ENCODE assay signal across 18 cellular contexts in the genomic region with DNA sequence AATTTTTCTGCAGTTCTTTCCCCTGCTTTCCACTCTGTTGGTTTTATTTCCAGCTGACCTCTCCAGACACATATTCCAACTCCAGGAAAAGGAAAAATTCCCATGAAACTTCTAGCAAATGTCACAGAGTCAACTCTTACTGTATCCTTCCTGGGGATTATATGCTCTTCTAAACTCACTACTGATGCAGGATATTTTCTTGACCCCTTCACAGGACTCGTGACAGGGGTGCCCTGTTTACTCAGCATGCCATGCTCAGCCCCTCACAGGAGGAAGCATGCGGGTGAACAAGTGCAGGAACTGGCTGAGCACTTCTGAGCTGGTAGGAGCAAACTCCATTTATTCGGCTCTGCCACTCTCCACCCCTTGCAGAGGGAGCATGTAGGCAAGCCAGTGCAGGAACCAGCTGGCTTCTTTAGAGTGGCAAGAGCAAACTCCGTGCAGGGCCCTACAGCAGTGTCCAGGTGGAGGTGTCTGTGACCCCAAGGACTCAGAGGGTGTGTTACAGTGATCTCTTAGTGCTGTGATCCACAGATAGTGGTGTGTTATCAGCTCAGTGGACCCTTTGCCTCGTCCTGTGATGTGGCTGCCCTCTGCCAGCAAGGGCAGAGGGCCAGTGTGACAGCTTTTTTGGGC.
A peak's percentile ranks its signal among the peaks of the same experiment; 100 is the strongest.
DNase-seq lines count a peak whose midpoint lies in the region; FAIRE-seq and TF ChIP-seq lines count a peak whose summit lies in the region.
"Had no signal": no experiment of that assay in that cellular context is flagged by ENCODE, and none has a peak within 500 bp of the region (broad histone marks: within the 10 kb centered on the region; RNA-seq: fewer than 3 reads in every experiment).

No MANE protein-coding gene starts in this region.

- TF ChIP-seq POLR2A in endothelial cell of umbilical vein (IDR thresholded peaks at IDR 0.05; ENCODE audit: low read depth, low read length) = no peak

- peaks cover 31% of the 10 kb centered on the region for H3K9me3 Mint-ChIP-seq in osteocyte (ENCODE audit: unreplicated experiment)

- H3K27me3 Mint-ChIP-seq in osteocyte (ENCODE audit: unreplicated experiment) = no peaks in the 10 kb centered on the region
- H3K27me3 Mint-ChIP-seq: CD4-positive, alpha-beta T cell had no signal

- no peak overlapping the region for H2BK15ac ChIP-seq in mesendoderm (replicated peaks; ENCODE audit: low read depth)

- H4K12ac ChIP-seq in trophoblast cell (ENCODE audit: low read depth, low read length) = no peak overlapping the region

- H3K4me1 Mint-ChIP-seq in osteocyte (ENCODE audit: unreplicated experiment) = no peaks in the 10 kb centered on the region

- peaks cover 40% of the 10 kb centered on the region for H3K4me1 ChIP-seq in endothelial cell of umbilical vein (ENCODE audit: control insufficient read depth, extremely low read depth, insufficient read depth, low read length)
- peaks cover 0 to 6% of the 10 kb centered on the region in 2 experiments for H3K4me1 ChIP-seq in trophoblast cell (ENCODE audit: control insufficient read depth in 1 of 2, insufficient read depth in 2 of 2, low read length in 2 of 2)
- H3K4me1 ChIP-seq in mesendoderm (ENCODE audit: control insufficient read depth, low read depth, low read length) = no peaks in the 10 kb centered on the region
- H3K4me1 ChIP-seq: Caco-2, HAP-1 had no signal

- TF ChIP-seq CTCF in endothelial cell of umbilical vein (IDR thresholded peaks at IDR 0.05; ENCODE audit: extremely low read depth in 1 of 2, insufficient read depth in 1 of 2, low read depth in 1 of 2, low read length in 2 of 2) (no peak), osteocyte (IDR thresholded peaks at IDR 0.05) (no peak)

- intact Hi-C loops in endothelial cell of umbilical vein (cut with micrococcal nuclease) = no loop called here

- no peak overlapping the region for H3K14ac ChIP-seq in trophoblast cell (ENCODE audit: low read length)

- no peak overlapping the region for H3K27ac Mint-ChIP-seq in osteocyte (ENCODE audit: unreplicated experiment)
- H3K27ac Mint-ChIP-seq: CD4-positive, alpha-beta T cell had no signal

- no peaks in the 10 kb centered on the region for H4K20me1 ChIP-seq in endothelial cell of umbilical vein (replicated peaks; ENCODE audit: control insufficient read depth, extremely low read depth, insufficient read depth, low read length)

- H4K5ac ChIP-seq in mesendoderm (ENCODE audit: low read length) = no peak overlapping the region

- no peak overlapping the region for H2BK120ac ChIP-seq in trophoblast cell (ENCODE audit: insufficient read depth, low read length, poor library complexity)
- H2BK120ac ChIP-seq in mesendoderm (ENCODE audit: low read depth, low read length) = no peak overlapping the region

- CTCF ChIA-PET in endothelial cell of umbilical vein (lab: Charles Lee) = no interaction called here

- H2BK5ac ChIP-seq in trophoblast cell (ENCODE audit: low read depth, low read length, poor library complexity) = no peak overlapping the region
- no peak overlapping the region for H2BK5ac ChIP-seq in mesendoderm (ENCODE audit: low read length)

- H3K27ac ChIP-seq in endothelial cell of umbilical vein (ENCODE audit: insufficient read depth, low read depth, low read length) (no peak overlapping the region), trophoblast cell (ENCODE audit: low read depth, low read length) (no peak overlapping the region), mesendoderm (ENCODE audit: low read depth, low read length) (no peak overlapping the region)
- H3K27ac ChIP-seq: C4-2B had no signal

- no peak overlapping the region for H2AK5ac ChIP-seq in trophoblast cell (ENCODE audit: low read length)
- H2AK5ac ChIP-seq in mesendoderm (ENCODE audit: low read length) = no peak overlapping the region

- H3K56ac ChIP-seq in mesendoderm (ENCODE audit: low read length) = no peak overlapping the region

- H4K91ac ChIP-seq in trophoblast cell (ENCODE audit: low read depth, low read length) = no peak overlapping the region

- H2BK12ac ChIP-seq in trophoblast cell (ENCODE audit: low read length) = no peak overlapping the region

- H3K4me2 ChIP-seq in endothelial cell of umbilical vein (ENCODE audit: insufficient read depth, low read length) (no peak overlapping the region), trophoblast cell (ENCODE audit: low read length) (no peak overlapping the region), mesendoderm (ENCODE audit: low read length) (no peak overlapping the region)

- no peaks in the 10 kb centered on the region for H3K36me3 Mint-ChIP-seq in osteocyte (ENCODE audit: unreplicated experiment)

- H3K27me3 ChIP-seq in endothelial cell of umbilical vein (ENCODE audit: control insufficient read depth in 2 of 2, insufficient read depth in 2 of 2, low read length in 2 of 2) (no peaks in the 10 kb centered on the region), trophoblast cell (ENCODE audit: insufficient read depth, low read length) (no peaks in the 10 kb centered on the region), mesendoderm (ENCODE audit: insufficient read depth, low read length, poor library complexity) (no peaks in the 10 kb centered on the region)

- H3K9ac ChIP-seq in endothelial cell of umbilical vein (replicated peaks; ENCODE audit: extremely low read depth, insufficient read depth, low read length) (no peak overlapping the region), trophoblast cell (ENCODE audit: low read length) (peak overlapping the region; percentile 43), mesendoderm (ENCODE audit: low read length) (no peak overlapping the region)

- no peaks in the 10 kb centered on the region for H3K36me3 ChIP-seq in endothelial cell of umbilical vein (ENCODE audit: control insufficient read depth in 2 of 2, extremely low read depth in 1 of 2, insufficient read depth in 2 of 2, low read length in 2 of 2)
- no peaks in the 10 kb centered on the region for H3K36me3 ChIP-seq in trophoblast cell (ENCODE audit: control insufficient read depth in 1 of 2, insufficient read depth in 2 of 2, low read length in 2 of 2)
- H3K36me3 ChIP-seq in mesendoderm (ENCODE audit: control insufficient read depth, insufficient read depth, low read length) = no peaks in the 10 kb centered on the region
- H3K36me3 ChIP-seq: HAP-1 had no signal

- POLR2A ChIA-PET in endothelial cell of umbilical vein (lab: Charles Lee) = no interaction called here

- H4K8ac ChIP-seq in trophoblast cell (ENCODE audit: low read depth, low read length) = no peak overlapping the region
- no peak overlapping the region for H4K8ac ChIP-seq in mesendoderm (ENCODE audit: low read depth, low read length)

- H3K79me2 ChIP-seq in endothelial cell of umbilical vein (ENCODE audit: control insufficient read depth, insufficient read depth, low read length) (no peaks in the 10 kb centered on the region), trophoblast cell (ENCODE audit: control insufficient read depth, insufficient read depth, low read length, poor library complexity) (no peaks in the 10 kb centered on the region), mesendoderm (ENCODE audit: control insufficient read depth, insufficient read depth, low read length) (no peaks in the 10 kb centered on the region)

- no peak overlapping the region for H3K4ac ChIP-seq in trophoblast cell (ENCODE audit: low read depth, low read length)
- H3K4ac ChIP-seq in mesendoderm (ENCODE audit: low read depth, low read length) = no peak overlapping the region

- H3K4me3 Mint-ChIP-seq in osteocyte (ENCODE audit: unreplicated experiment) = no peak overlapping the region
- H3K4me3 Mint-ChIP-seq: CD4-positive, alpha-beta T cell had no signal

- BruUV-seq in endothelial cell of umbilical vein (replicated peaks; lab: Mats Ljungman, UMichigan) = no TSS peak

- DNase-seq in dermis blood vessel endothelial cell (peak; percentile 26), endothelial cell of umbilical vein (ENCODE audit: low read depth, low spot score) (peak; percentile 75), trophoblast cell (no peak), NCI-H1694 (lab: John Stamatoyannopoulos, UW) (no peak), hepatic stellate cell (ENCODE audit: low spot score) (no peak), mesendoderm (no peak), osteocyte (ENCODE audit: extremely low spot score, unreplicated experiment) (no peak)
- DNase-seq: AML-193; Caco-2; CD4-positive, alpha-beta T cell; DMS79; GDM1 had no signal

- H3K4me3 ChIP-seq in endothelial cell of umbilical vein (replicated peaks in 1 of 3; ENCODE audit: insufficient read depth in 1 of 3, low read depth in 1 of 3, low read length in 3 of 3) = no peak overlapping the region
- H3K4me3 ChIP-seq in trophoblast cell (ENCODE audit: low read depth, low read length) = no peak overlapping the region
- no peak overlapping the region for H3K4me3 ChIP-seq in mesendoderm (ENCODE audit: low read length)
- H3K4me3 ChIP-seq: HAP-1 had no signal

- H3K23ac ChIP-seq in trophoblast cell (ENCODE audit: low read length) = no peak overlapping the region
- no peak overlapping the region for H3K23ac ChIP-seq in mesendoderm (ENCODE audit: low read length)

- H3K18ac ChIP-seq in trophoblast cell (ENCODE audit: low read length) (no peak overlapping the region), mesendoderm (ENCODE audit: low read length) (no peak overlapping the region)

- WGBS in trophoblast cell (ENCODE audit: extremely low coverage, insufficient coverage, insufficient read length) = no CpG with 5 or more reads among the region's 5 CpGs
- no CpG with 5 or more reads among the region's 5 CpGs for WGBS in mesendoderm (ENCODE audit: extremely low coverage, insufficient coverage, low lambda C conversion rate)

- no peaks in the 10 kb centered on the region for H3K9me1 ChIP-seq in endothelial cell of umbilical vein (replicated peaks; ENCODE audit: control insufficient read depth, extremely low read depth, insufficient read depth, low read length)

- H2AFZ ChIP-seq in endothelial cell of umbilical vein (ENCODE audit: low read depth, low read length) (no peak overlapping the region), trophoblast cell (ENCODE audit: insufficient read depth, low read length, poor library complexity) (no peak overlapping the region)

- no peaks in the 10 kb centered on the region for H3K9me3 ChIP-seq in endothelial cell of umbilical vein (replicated peaks; ENCODE audit: control insufficient read depth, insufficient read depth, low read length)
- H3K9me3 ChIP-seq in trophoblast cell (ENCODE audit: insufficient read depth, low read depth, low read length) = no peaks in the 10 kb centered on the region
- H3K9me3 ChIP-seq: Caco-2, HAP-1 had no signal

- dilution Hi-C loops in endothelial cell of umbilical vein (cut with MboI; ENCODE audit: extremely low pct_ligation_motif_present, low sequenced_read_pairs) = no loop called here

- FAIRE-seq in endothelial cell of umbilical vein (lab: Jason Lieb, UNC) = peak; percentile 48
- FAIRE-seq: A204.1, D721Med, GM12891, GM19239 had no signal

- no peaks in the 10 kb centered on the region for H3K79me1 ChIP-seq in trophoblast cell (ENCODE audit: low read length)
- H3K79me1 ChIP-seq in mesendoderm (ENCODE audit: low read length) = no peaks in the 10 kb centered on the region

TF ChIP-seq in endothelial cell of umbilical vein, 7 proteins besides CTCF, POLR2A, EP300 and RAD21 (continues in another document):
- no peak for TF ChIP-seq MAX (IDR thresholded peaks at IDR 0.05; ENCODE audit: insufficient read depth, insufficient read length)

Comparison
In these comparisons a context has a peak if more than half of its experiments do, and no peak if none do; other contexts are left out.
1. DNase-seq: peak in dermis blood vessel endothelial cell (single experiment) and endothelial cell of umbilical vein (single experiment); none in trophoblast cell (0 of 2), NCI-H1694 (single experiment), hepatic stellate cell (single experiment), mesendoderm (single experiment) and osteocyte (single experiment).